ENCODE assay signal across 17 cellular contexts in genomic region chrX:119071381-119071780, GRCh38. TPM values are rescaled to one million over a fixed set of nuclear protein-coding genes. Genes with fewer than 3 reads are reported as not detected.
DNase-seq lines count a peak whose midpoint lies in the region; ATAC-seq and TF ChIP-seq lines count a peak whose summit lies in the region.
"Had no signal": no experiment of that assay in that cellular context is flagged by ENCODE, and none has a peak within 500 bp of the region (broad histone marks: within the 10 kb centered on the region; RNA-seq: fewer than 3 reads in every experiment).

No MANE protein-coding gene starts in this region.

- WGBS in hepatocyte (ENCODE audit: low lambda C conversion rate, missing lambda C conversion rate): 57% methylated on average over 2 of the region's 2 CpGs

- ATAC-seq in GM19395 (IDR thresholded peaks at IDR 0.05; ENCODE audit: unreplicated experiment) (peak; percentile 89), HG02798 (IDR thresholded peaks at IDR 0.05; ENCODE audit: poor library complexity, unreplicated experiment) (peak; percentile 66), left colon (no peak), HG03196 (IDR thresholded peaks at IDR 0.05; ENCODE audit: unreplicated experiment) (no peak)
- ATAC-seq: upper lobe of right lung, WTC11 had no signal

- intact Hi-C loops in activated T-helper 2 cell treated with anti-CD3 and anti-CD28 coated beads, Interferon-gamma antibody, Interleukin-2, Interleukin-4, amounts not matched to agents 10 μg/mL and 5 μg/mL and 100 μg/mL, durations not matched to agents 14 hours and 24 hours and 36 hours (cut with micrococcal nuclease): no loop called here
- intact Hi-C loops in left colon (cut with DNase I, micrococcal nuclease): no loop called here

- DNase-seq in GM12865 (ENCODE audit: low read depth) (peak; percentile 23), MV-4-11 (lab: John Stamatoyannopoulos, UW) (peak; percentile 42), left colon (no peak), hepatocyte (ENCODE audit: low spot score) (no peak)
- DNase-seq in activated T-helper 2 cell treated with anti-CD3 and anti-CD28 coated beads, Interferon-gamma antibody, Interleukin-2, Interleukin-4, amounts not matched to agents 10 μg/mL and 5 μg/mL and 100 μg/mL, durations not matched to agents 14 hours and 24 hours and 36 hours (ENCODE audit: low spot score): no peak
- DNase-seq: activated T-cell treated with anti-CD3 and anti-CD28 coated beads for 4 hours; dermis blood vessel endothelial cell; NCI-H2029 treated with DMSO at 0.1 percent for 48 hours; stimulated activated CD4-positive, alpha-beta T cell treated with anti-CD3 and anti-CD28 coated beads, Interleukin-1b, Interleukin-23, amount 100 ng/mL, for 48 hours; upper lobe of right lung had no signal

- no peak overlapping the region for H3K4me3 ChIP-seq in GM12865 (ENCODE audit: low read depth, low read length)
- H3K4me3 ChIP-seq in hepatocyte: no peak overlapping the region
- H3K4me3 ChIP-seq: upper lobe of right lung had no signal

- H3K9me3 Mint-ChIP-seq in activated T-helper 2 cell treated with anti-CD3 and anti-CD28 coated beads, Interferon-gamma antibody, Interleukin-2, Interleukin-4, amounts not matched to agents 10 μg/mL and 5 μg/mL and 100 μg/mL, durations not matched to agents 14 hours and 24 hours and 36 hours: no peaks in the 10 kb centered on the region
- H3K9me3 Mint-ChIP-seq: IgD-negative memory B cell, WTC11 had no signal

- H3K4me2 ChIP-seq in hepatocyte: no peak overlapping the region

- H3K9me3 ChIP-seq in hepatocyte (ENCODE audit: low read depth): no peaks in the 10 kb centered on the region
- H3K9me3 ChIP-seq: upper lobe of right lung had no signal

- H4K20me1 ChIP-seq in hepatocyte (ENCODE audit: insufficient read depth, poor library complexity, severe bottlenecking): no peaks in the 10 kb centered on the region

- no peaks in the 10 kb centered on the region for H3K27me3 ChIP-seq in hepatocyte
- H3K27me3 ChIP-seq: upper lobe of right lung had no signal

- no peaks in the 10 kb centered on the region for H3K9me2 ChIP-seq in hepatocyte (replicated peaks; ENCODE audit: insufficient read depth)

- H3K36me3 Mint-ChIP-seq in activated T-helper 2 cell treated with anti-CD3 and anti-CD28 coated beads, Interferon-gamma antibody, Interleukin-2, Interleukin-4, amounts not matched to agents 10 μg/mL and 5 μg/mL and 100 μg/mL, durations not matched to agents 14 hours and 24 hours and 36 hours (ENCODE audit: low read depth): no peaks in the 10 kb centered on the region
- H3K36me3 Mint-ChIP-seq: IgD-negative memory B cell, WTC11 had no signal

- H3K4me1 Mint-ChIP-seq in activated T-helper 2 cell treated with anti-CD3 and anti-CD28 coated beads, Interferon-gamma antibody, Interleukin-2, Interleukin-4, amounts not matched to agents 10 μg/mL and 5 μg/mL and 100 μg/mL, durations not matched to agents 14 hours and 24 hours and 36 hours (ENCODE audit: low read depth): no peaks in the 10 kb centered on the region
- H3K4me1 Mint-ChIP-seq: WTC11 had no signal

- no peaks in the 10 kb centered on the region for H3K4me1 ChIP-seq in hepatocyte (ENCODE audit: insufficient read depth)
- H3K4me1 ChIP-seq: upper lobe of right lung had no signal

- no peak overlapping the region for H3K27ac ChIP-seq in hepatocyte
- H3K27ac ChIP-seq: upper lobe of right lung had no signal

- H2AFZ ChIP-seq in hepatocyte: no peak overlapping the region

- H3K79me2 ChIP-seq in hepatocyte: no peaks in the 10 kb centered on the region

- H3K4me3 Mint-ChIP-seq in activated T-helper 2 cell treated with anti-CD3 and anti-CD28 coated beads, Interferon-gamma antibody, Interleukin-2, Interleukin-4, amounts not matched to agents 10 μg/mL and 5 μg/mL and 100 μg/mL, durations not matched to agents 14 hours and 24 hours and 36 hours (ENCODE audit: low read depth): no peak overlapping the region
- H3K4me3 Mint-ChIP-seq: WTC11 had no signal

- TF ChIP-seq CTCF in GM12865 (IDR thresholded peaks at IDR 0.05; ENCODE audit: insufficient read depth, low read depth, low read length, missing control alignments): no peak
- no peak for TF ChIP-seq CTCF in hepatocyte (IDR thresholded peaks at IDR 0.05; ENCODE audit: poor library complexity)

- no peak overlapping the region for H3K27ac Mint-ChIP-seq in activated T-helper 2 cell treated with anti-CD3 and anti-CD28 coated beads, Interferon-gamma antibody, Interleukin-2, Interleukin-4, amounts not matched to agents 10 μg/mL and 5 μg/mL and 100 μg/mL, durations not matched to agents 14 hours and 24 hours and 36 hours
- H3K27ac Mint-ChIP-seq: WTC11 had no signal

- no peaks in the 10 kb centered on the region for H3K27me3 Mint-ChIP-seq in activated T-helper 2 cell treated with anti-CD3 and anti-CD28 coated beads, Interferon-gamma antibody, Interleukin-2, Interleukin-4, amounts not matched to agents 10 μg/mL and 5 μg/mL and 100 μg/mL, durations not matched to agents 14 hours and 24 hours and 36 hours (ENCODE audit: low read depth)
- H3K27me3 Mint-ChIP-seq: IgD-negative memory B cell had no signal

- H3K36me3 ChIP-seq in hepatocyte (replicated peaks; ENCODE audit: insufficient read depth, low read depth): no peaks in the 10 kb centered on the region
- H3K36me3 ChIP-seq: upper lobe of right lung had no signal

RNA-seq across cellular contexts. Expression of gene CT47C1, which starts 1.4 kb away (rescaled TPM):
- not detected in 2 replicates for total RNA-seq in activated T-helper 2 cell treated with anti-CD3 and anti-CD28 coated beads, Interferon-gamma antibody, Interleukin-2, Interleukin-4, amounts not matched to agents 10 μg/mL and 5 μg/mL and 100 μg/mL, durations not matched to agents 14 hours and 24 hours and 36 hours
- total RNA-seq in left colon (not detected), hepatocyte (not detected in 2 replicates)
- polyA plus RNA-seq in hepatocyte: not detected in 2 replicates
- total RNA-seq: dermis blood vessel endothelial cell, pulmonary artery endothelial cell, upper lobe of right lung, WTC11 had no signal
- polyA plus RNA-seq: AG04450, IgD-negative memory B cell had no signal

RNA-seq across cellular contexts. Expression of gene KIAA1210, which starts 56.2 kb away (rescaled TPM):
- total RNA-seq in activated T-helper 2 cell treated with anti-CD3 and anti-CD28 coated beads, Interferon-gamma antibody, Interleukin-2, Interleukin-4, amounts not matched to agents 10 μg/mL and 5 μg/mL and 100 μg/mL, durations not matched to agents 14 hours and 24 hours and 36 hours: not detected in 2 replicates
- not detected for total RNA-seq in left colon
- 0.03 and 0.40 TPM in 2 replicates for total RNA-seq in hepatocyte
- polyA plus RNA-seq in hepatocyte: not detected in 2 replicates
- total RNA-seq: dermis blood vessel endothelial cell, pulmonary artery endothelial cell, upper lobe of right lung, WTC11 had no signal
- polyA plus RNA-seq: AG04450, IgD-negative memory B cell had no signal

Comparison
In these comparisons a context has a peak if more than half of its experiments do, and no peak if none do; other contexts are left out.
1. DNase-seq: peak in GM12865 (single experiment) and MV-4-11 (single experiment); none in activated T-helper 2 cell treated with anti-CD3 and anti-CD28 coated beads, Interferon-gamma antibody, Interleukin-2, Interleukin-4, amounts not matched to agents 10 μg/mL and 5 μg/mL and 100 μg/mL, durations not matched to agents 14 hours and 24 hours and 36 hours (single experiment), left colon (0 of 2) and hepatocyte (single experiment).
2. ATAC-seq: peak in GM19395 (single experiment) and HG02798 (single experiment); none in left colon (single experiment) and HG03196 (single experiment).